In the genomic region with DNA sequence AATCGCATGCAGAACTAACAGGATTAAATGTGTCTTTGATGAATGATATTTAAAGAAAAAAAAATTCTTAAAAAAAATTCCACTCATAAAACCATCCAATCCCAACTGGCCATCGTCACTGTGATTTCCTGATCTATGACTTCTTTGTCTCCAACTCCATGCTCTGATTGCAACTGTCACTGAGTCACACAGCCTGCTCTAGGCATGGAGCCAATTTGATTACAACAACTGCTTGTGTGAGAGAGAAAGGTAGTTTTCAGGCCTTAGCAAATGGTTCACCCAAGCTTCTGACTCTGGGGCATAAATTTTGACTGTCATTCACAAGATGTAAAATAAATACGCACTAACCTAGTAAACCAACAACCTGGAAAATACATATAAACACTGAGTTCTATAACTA, we compare ENCODE assay signal across 1 cellular context.
TF ChIP-seq lines count a peak whose summit lies in the region.

No MANE protein-coding gene starts in this region.

TF ChIP-seq in H1, 55 proteins besides CTCF, POLR2A, EP300 and RAD21 (continued from another document):
- TF ChIP-seq RNF2 (IDR thresholded peaks at IDR 0.05; ENCODE audit: borderline replicate concordance, low read depth, low read length, missing control alignments, poor library complexity, severe bottlenecking), result no peak
- TF ChIP-seq GABPA (IDR thresholded peaks at IDR 0.05; ENCODE audit: borderline replicate concordance, insufficient read depth, low read length), result no peak
TF ChIP-seq in H1: peak in this region for 0.
